ENCODE assay signal across 12 cellular contexts in genomic region chr5:127799293-127799905, GRCh38.
"Had no signal": no experiment of that assay in that cellular context is flagged by ENCODE, and none has a peak within 500 bp of the region (broad histone marks: within the 10 kb centered on the region; RNA-seq: fewer than 3 reads in every experiment).

No MANE protein-coding gene starts in this region.

- H3K4me3 ChIP-seq: hepatocyte, ovary had no signal

- H3K4me2 ChIP-seq: hepatocyte had no signal

- H3K79me2 ChIP-seq: hepatocyte had no signal

- H3K36me3 ChIP-seq: ovary had no signal

- ATAC-seq: activated naive CD8-positive, alpha-beta T cell treated with anti-CD3 and anti-CD28 coated beads, Interleukin-2, amount 50 U/mL, for 24 hours; effector memory CD8-positive, alpha-beta T cell; stimulated activated memory B cell treated with anti-CD40 and anti-IgM and Interleukin-4, amounts not matched to agents 10 μg/mL and 1 μg/mL and 100 μg/mL, for 72 hours had no signal

- H2AFZ ChIP-seq: hepatocyte had no signal

- H3K27ac ChIP-seq: hepatocyte, ovary had no signal

- H3K9me3 ChIP-seq: ovary had no signal

- H3K27me3 ChIP-seq: hepatocyte, ovary had no signal

- DNase-seq: activated B cell treated with CpG ODN at 0.5 μM for 24 hours; activated CD4-positive, alpha-beta T cell treated with anti-CD3 and anti-CD28 coated beads, Interleukin-2, amount 10 ng/mL, durations not matched to agents 24 days and 14 days; activated naive CD4-positive, alpha-beta T cell treated with anti-CD3 and anti-CD28 coated beads for 36 hours; activated naive CD8-positive, alpha-beta T cell treated with anti-CD3 and anti-CD28 coated beads, Interleukin-2, amount 50 U/mL, for 24 hours; aorta; dermis blood vessel endothelial cell; effector memory CD8-positive, alpha-beta T cell; nephron progenitor cell; ovary; T-helper 2 cell had no signal
